11 cellular contexts compared by ENCODE assay signal in genomic region chr19:32708457-32708856, GRCh38. TPM values are rescaled to one million over a fixed set of nuclear protein-coding genes. Genes with fewer than 3 reads are reported as not detected.
DNase-seq lines count a peak whose midpoint lies in the region; ATAC-seq and TF ChIP-seq lines count a peak whose summit lies in the region.
"Had no signal": no experiment of that assay in that cellular context is flagged by ENCODE, and none has a peak within 500 bp of the region (broad histone marks: within the 10 kb centered on the region; RNA-seq: fewer than 3 reads in every experiment).

No MANE protein-coding gene starts in this region.

- no peak overlapping the region for H3K23ac ChIP-seq in mesenchymal stem cell (ENCODE audit: low read length in 2 of 2)

- H3K27ac ChIP-seq in left lung, result peak overlapping the region in 1 of 2 donors; percentile 58
- H3K27ac ChIP-seq in mesenchymal stem cell (ENCODE audit: low read length, poor library complexity, severe bottlenecking), result no peak overlapping the region

- H3K79me1 ChIP-seq in mesenchymal stem cell (replicated peaks; ENCODE audit: low read length, poor library complexity, severe bottlenecking), result peaks cover 21% of the 10 kb centered on the region

- no peak overlapping the region for H4K8ac ChIP-seq in mesenchymal stem cell (ENCODE audit: low read length)

- intact Hi-C loops in left lung (cut with DNase I), result no loop called here

- H3K14ac ChIP-seq in mesenchymal stem cell (ENCODE audit: low read length in 2 of 2), result no peak overlapping the region

- H3K4me3 ChIP-seq in epithelial cell of esophagus (ENCODE audit: low read length) (no peak overlapping the region), left lung (no peak overlapping the region), mesenchymal stem cell (ENCODE audit: insufficient read depth in 1 of 2, low read depth in 1 of 2, low read length in 2 of 2) (no peak overlapping the region)

- H3K4me2 ChIP-seq in mesenchymal stem cell (ENCODE audit: low read length, poor library complexity, severe bottlenecking), result no peak overlapping the region

- no peak overlapping the region for H2BK120ac ChIP-seq in mesenchymal stem cell (ENCODE audit: low read depth, low read length)

- H2BK15ac ChIP-seq in mesenchymal stem cell (ENCODE audit: low read depth, poor library complexity, severe bottlenecking), result no peak overlapping the region

- H3K9me3 ChIP-seq in left lung, result peaks cover 0 to 14% of the 10 kb centered on the region in 2 donors
- H3K9me3 ChIP-seq in mesenchymal stem cell (ENCODE audit: control insufficient read depth, low read length), result peaks cover 10% of the 10 kb centered on the region

- TF ChIP-seq CTCF in epithelial cell of esophagus (IDR thresholded peaks at IDR 0.05; ENCODE audit: insufficient read depth, low read depth, low read length, missing control alignments) (no peak), left lung (IDR thresholded peaks at IDR 0.05) (no peak)

- no peak overlapping the region for H2AK5ac ChIP-seq in mesenchymal stem cell (ENCODE audit: low read length, severe bottlenecking)

- H2BK5ac ChIP-seq in mesenchymal stem cell (ENCODE audit: low read depth, low read length, poor library complexity, severe bottlenecking), result no peak overlapping the region

- DNase-seq in SW480 (ENCODE audit: low spot score), result peak; percentile 42
- peak; percentile 42 for DNase-seq in activated CD8-positive, alpha-beta memory T cell treated with anti-CD3 and anti-CD28 coated beads, Interleukin-2, amount 50 U/mL, for 4 hours
- DNase-seq in epithelial cell of esophagus (ENCODE audit: low read depth), result peak; percentile 34
- peak; percentile 17 for DNase-seq in stimulated activated CD8-positive, alpha-beta memory T cell treated with anti-CD3 and anti-CD28 coated beads, Interleukin-12 subunit alpha, Interleukin-12 subunit beta, amount 100 ng/mL, for 4 hours (ENCODE audit: low read depth)
- no peak for DNase-seq in left lung
- no peak for DNase-seq in NCI-H2227 treated with DMSO at 0.1 percent for 48 hours (lab: John Stamatoyannopoulos, UW)
- no peak for DNase-seq in mesenchymal stem cell
- DNase-seq: islet precursor cell, NCI-H524, T-helper 9 cell had no signal

- no peak for ATAC-seq in left lung
- ATAC-seq: HepG2 had no signal

- no peak overlapping the region for H3K18ac ChIP-seq in mesenchymal stem cell (ENCODE audit: low read depth in 1 of 2, low read length in 2 of 2)

- no peak overlapping the region for H3K4ac ChIP-seq in mesenchymal stem cell (ENCODE audit: low read depth in 1 of 2, low read length in 2 of 2)

- H3K36me3 ChIP-seq in left lung (peaks cover 3 to 63% of the 10 kb centered on the region in 2 donors), mesenchymal stem cell (ENCODE audit: control insufficient read depth in 1 of 2, insufficient read depth in 2 of 2, low read depth in 1 of 2, low read length in 2 of 2) (peaks cover 7 to 40% of the 10 kb centered on the region in 2 experiments)

- no peak overlapping the region for H4K91ac ChIP-seq in mesenchymal stem cell (ENCODE audit: low read length)

- H2AFZ ChIP-seq in mesenchymal stem cell (ENCODE audit: low read depth, low read length), result no peak overlapping the region

- WGBS in mesenchymal stem cell, result 96% methylated on average over 3 of the region's 3 CpGs

- H3K27me3 ChIP-seq in left lung (no peaks in the 10 kb centered on the region), mesenchymal stem cell (ENCODE audit: control insufficient read depth in 1 of 2, insufficient read depth in 1 of 2, low read length in 2 of 2) (no peaks in the 10 kb centered on the region)

- H3K4me1 ChIP-seq in left lung, result peaks cover 0 to 12% of the 10 kb centered on the region in 2 donors
- H3K4me1 ChIP-seq in mesenchymal stem cell (ENCODE audit: control insufficient read depth, insufficient read depth, low read depth, low read length), result no peaks in the 10 kb centered on the region

- no peak overlapping the region for H2BK12ac ChIP-seq in mesenchymal stem cell (ENCODE audit: low read length in 2 of 2)

- no peak overlapping the region for H3K9ac ChIP-seq in mesenchymal stem cell (ENCODE audit: low read length)

RNA-seq across cellular contexts. Expression of gene TDRD12, which starts 11.1 kb away (rescaled TPM):
- under 1 TPM; 0.20 to 0.34 TPM for total RNA-seq in left lung
- polyA plus RNA-seq in mesenchymal stem cell (2013, experiment 1 of 2), result 0.10 TPM
- polyA plus RNA-seq in mesenchymal stem cell (2013, experiment 2 of 2), result 0.05 TPM

RNA-seq across cellular contexts. Expression of gene NUDT19, which starts 16.8 kb away (rescaled TPM):
- total RNA-seq in left lung, result 10 to 100 TPM; 15.9 to 16.6 TPM
- polyA plus RNA-seq in mesenchymal stem cell (2013, experiment 1 of 2), result 6.2 TPM
- polyA plus RNA-seq in mesenchymal stem cell (2013, experiment 2 of 2), result 6.4 TPM

RNA-seq across cellular contexts. Expression of gene RGS9BP, which starts 32.8 kb away (rescaled TPM):
- total RNA-seq in left lung, result under 1 TPM; 0.55 to 0.68 TPM
- polyA plus RNA-seq in mesenchymal stem cell (2013, experiment 1 of 2), result 0.08 TPM
- 0.11 TPM for polyA plus RNA-seq in mesenchymal stem cell (2013, experiment 2 of 2)
- total RNA-seq: HepG2 had no signal

RNA-seq across cellular contexts. Expression of gene ANKRD27, which starts 33.5 kb away (rescaled TPM):
- total RNA-seq in left lung, result 10 to 100 TPM; 28.9 to 35.7 TPM
- polyA plus RNA-seq in mesenchymal stem cell (2013, experiment 1 of 2), result 14.2 TPM
- polyA plus RNA-seq in mesenchymal stem cell (2013, experiment 2 of 2), result 14.2 TPM

Comparison
In these comparisons a context has a peak if more than half of its experiments do, and no peak if none do; other contexts are left out.
1. DNase-seq: peak in SW480 (single experiment), activated CD8-positive, alpha-beta memory T cell treated with anti-CD3 and anti-CD28 coated beads, Interleukin-2, amount 50 U/mL, for 4 hours (single experiment), epithelial cell of esophagus (single experiment) and stimulated activated CD8-positive, alpha-beta memory T cell treated with anti-CD3 and anti-CD28 coated beads, Interleukin-12 subunit alpha, Interleukin-12 subunit beta, amount 100 ng/mL, for 4 hours (single experiment); none in left lung (0 of 2), NCI-H2227 treated with DMSO at 0.1 percent for 48 hours (single experiment) and mesenchymal stem cell (single experiment).